ENCODE assay signal across 9 cellular contexts in the genomic region with DNA sequence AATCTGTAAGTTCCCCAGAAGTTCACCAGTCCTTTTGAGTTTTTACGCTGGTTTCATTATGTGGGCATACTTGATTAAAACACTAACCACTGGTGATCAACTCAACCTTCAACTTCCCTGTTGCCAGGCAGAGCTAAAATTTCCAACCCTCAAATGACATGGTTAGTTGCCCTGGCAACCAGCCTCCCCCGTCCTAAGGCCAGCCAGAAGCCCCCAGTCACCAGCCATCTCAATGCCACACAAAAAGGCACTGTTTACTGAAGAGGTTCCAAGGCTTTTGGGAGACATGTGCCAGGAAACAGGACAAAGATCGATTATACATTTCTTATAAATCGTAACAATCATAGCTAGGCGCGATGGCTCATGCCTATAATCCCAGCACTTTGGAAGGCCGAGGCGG. TPM values are rescaled to one million over a fixed set of nuclear protein-coding genes. Genes with fewer than 3 reads are reported as not detected.
DNase-seq lines count a peak whose midpoint lies in the region; ATAC-seq and TF ChIP-seq lines count a peak whose summit lies in the region.
"Had no signal": no experiment of that assay in that cellular context is flagged by ENCODE, and none has a peak within 500 bp of the region (broad histone marks: within the 10 kb centered on the region; RNA-seq: fewer than 3 reads in every experiment).

No MANE protein-coding gene starts in this region.

- H3K4me3 ChIP-seq in HUES48 (ENCODE audit: low read depth, low read length) (peak overlapping the region; percentile 99), iPS-11a (ENCODE audit: low read depth, low read length) (peak overlapping the region; percentile 96), sigmoid colon (peak overlapping the region in 3 of 4 donors; percentile 62 to 74 (median 74))

- no peak overlapping the region for H3K27ac Mint-ChIP-seq in activated T-helper 1 cell treated with anti-CD3 and anti-CD28 coated beads, Interleukin-12 subunit alpha, Interleukin-12 subunit beta, Interleukin-2, Interleukin-4 antibody, amounts not matched to agents 30 ng/mL and 10 ng/mL and 1 ng/mL, durations not matched to agents 14 hours and 24 hours and 36 hours

- H3K4me1 Mint-ChIP-seq in activated T-helper 1 cell treated with anti-CD3 and anti-CD28 coated beads, Interleukin-12 subunit alpha, Interleukin-12 subunit beta, Interleukin-2, Interleukin-4 antibody, amounts not matched to agents 30 ng/mL and 10 ng/mL and 1 ng/mL, durations not matched to agents 14 hours and 24 hours and 36 hours (ENCODE audit: low read depth) = peaks cover 21% of the 10 kb centered on the region

- peak overlapping the region; percentile 98 for H3K4me3 Mint-ChIP-seq in activated T-helper 1 cell treated with anti-CD3 and anti-CD28 coated beads, Interleukin-12 subunit alpha, Interleukin-12 subunit beta, Interleukin-2, Interleukin-4 antibody, amounts not matched to agents 30 ng/mL and 10 ng/mL and 1 ng/mL, durations not matched to agents 14 hours and 24 hours and 36 hours

- intact Hi-C loops in activated T-helper 1 cell treated with anti-CD3 and anti-CD28 coated beads, Interleukin-12 subunit alpha, Interleukin-12 subunit beta, Interleukin-2, Interleukin-4 antibody, amounts not matched to agents 30 ng/mL and 10 ng/mL and 1 ng/mL, durations not matched to agents 14 hours and 24 hours and 36 hours (cut with micrococcal nuclease) = no loop called here
- intact Hi-C loops in sigmoid colon (cut with DNase I) = loop anchor here (5.0 kb wide), 1 partner anchor 84 kb away; a partner anchor contains a TSS

- H3K4me1 ChIP-seq in HUES48 (ENCODE audit: control insufficient read depth, insufficient read depth, low read length) (peaks cover 27% of the 10 kb centered on the region), sigmoid colon (peaks cover 0 to 15% (median 12%) of the 10 kb centered on the region in 4 donors)

- 85 to 91% methylated on average over 8 of the region's 8 CpGs for WGBS in sigmoid colon, 2 donors

- no peak overlapping the region for H3K27ac ChIP-seq in HUES48 (ENCODE audit: low read depth, low read length)
- H3K27ac ChIP-seq in sigmoid colon = peak overlapping the region in 2 of 4 donors; percentile 87 to 89
- H3K27ac ChIP-seq: epithelial cell of prostate had no signal

- no peak for DNase-seq in activated T-helper 1 cell treated with anti-CD3 and anti-CD28 coated beads, Interleukin-12 subunit alpha, Interleukin-12 subunit beta, Interleukin-2, Interleukin-4 antibody, amounts not matched to agents 30 ng/mL and 10 ng/mL and 1 ng/mL, durations not matched to agents 14 hours and 24 hours and 36 hours (ENCODE audit: low spot score)
- DNase-seq in sigmoid colon = no peak
- no peak for DNase-seq in NCI-H187 treated with DMSO at 0.1 percent for 48 hours (lab: John Stamatoyannopoulos, UW)
- no peak for DNase-seq in AG20443 (ENCODE audit: low spot score)
- DNase-seq: occipital lobe had no signal

- peaks cover 43% of the 10 kb centered on the region for H3K9me3 ChIP-seq in HUES48 (ENCODE audit: control insufficient read depth, insufficient read depth, low read length)
- peaks cover 0 to 38% (median 2%) of the 10 kb centered on the region in 4 donors for H3K9me3 ChIP-seq in sigmoid colon

- ATAC-seq in GM21528 (IDR thresholded peaks at IDR 0.05; ENCODE audit: low FRiP score, unreplicated experiment) = no peak

- no peak for TF ChIP-seq EP300 in sigmoid colon (IDR thresholded peaks at IDR 0.05)

- peaks cover 3% of the 10 kb centered on the region for H3K27me3 Mint-ChIP-seq in activated T-helper 1 cell treated with anti-CD3 and anti-CD28 coated beads, Interleukin-12 subunit alpha, Interleukin-12 subunit beta, Interleukin-2, Interleukin-4 antibody, amounts not matched to agents 30 ng/mL and 10 ng/mL and 1 ng/mL, durations not matched to agents 14 hours and 24 hours and 36 hours (ENCODE audit: insufficient read depth)

- peak overlapping the region; percentile 1; the same call in 1 of the 2 replicates for H3K9ac ChIP-seq in HUES48 (ENCODE audit: low read depth, low read length)

- H3K9me3 Mint-ChIP-seq in activated T-helper 1 cell treated with anti-CD3 and anti-CD28 coated beads, Interleukin-12 subunit alpha, Interleukin-12 subunit beta, Interleukin-2, Interleukin-4 antibody, amounts not matched to agents 30 ng/mL and 10 ng/mL and 1 ng/mL, durations not matched to agents 14 hours and 24 hours and 36 hours = peaks cover 53% of the 10 kb centered on the region

- no peak for TF ChIP-seq CTCF in sigmoid colon (IDR thresholded peaks at IDR 0.05)

- TF ChIP-seq POLR2A in sigmoid colon (IDR thresholded peaks at IDR 0.05) = no peak

- H3K27me3 ChIP-seq in HUES48 (ENCODE audit: control insufficient read depth, insufficient read depth, low read length) (no peaks in the 10 kb centered on the region), sigmoid colon (peaks cover 0 to 14% (median 0%) of the 10 kb centered on the region in 3 donors)

- H3K36me3 ChIP-seq in HUES48 (ENCODE audit: control insufficient read depth, insufficient read depth, low read length) (peaks cover 50% of the 10 kb centered on the region), sigmoid colon (peaks cover 0 to 29% (median 19%) of the 10 kb centered on the region in 4 donors)

- peaks cover 49% of the 10 kb centered on the region for H3K36me3 Mint-ChIP-seq in activated T-helper 1 cell treated with anti-CD3 and anti-CD28 coated beads, Interleukin-12 subunit alpha, Interleukin-12 subunit beta, Interleukin-2, Interleukin-4 antibody, amounts not matched to agents 30 ng/mL and 10 ng/mL and 1 ng/mL, durations not matched to agents 14 hours and 24 hours and 36 hours (ENCODE audit: low read depth)

RNA-seq across cellular contexts. Expression of a gene that starts 1.6 kb away (rescaled TPM):
- 10.5 and 12.3 TPM in 2 replicates for total RNA-seq in activated T-helper 1 cell treated with anti-CD3 and anti-CD28 coated beads, Interleukin-12 subunit alpha, Interleukin-12 subunit beta, Interleukin-2, Interleukin-4 antibody, amounts not matched to agents 30 ng/mL and 10 ng/mL and 1 ng/mL, durations not matched to agents 14 hours and 24 hours and 36 hours
- total RNA-seq in sigmoid colon = 10 to 100 TPM; 10.5 to 14.6 (median 12.1) TPM
- 1 to 10 TPM; 2.3 to 5.1 (median 2.4) TPM for polyA plus RNA-seq in sigmoid colon

RNA-seq across cellular contexts. Expression of a gene that starts 15.4 kb away (rescaled TPM):
- 4.4 and 6.3 TPM in 2 replicates for total RNA-seq in activated T-helper 1 cell treated with anti-CD3 and anti-CD28 coated beads, Interleukin-12 subunit alpha, Interleukin-12 subunit beta, Interleukin-2, Interleukin-4 antibody, amounts not matched to agents 30 ng/mL and 10 ng/mL and 1 ng/mL, durations not matched to agents 14 hours and 24 hours and 36 hours
- total RNA-seq in sigmoid colon = 10 to 100 TPM; 21.7 to 28.0 (median 23.4) TPM
- 1 to 10 TPM; 2.8 to 9.6 (median 6.6) TPM for polyA plus RNA-seq in sigmoid colon

RNA-seq across cellular contexts. Expression of a gene that starts 24.1 kb away (rescaled TPM):
- 3.1 and 3.8 TPM in 2 replicates for total RNA-seq in activated T-helper 1 cell treated with anti-CD3 and anti-CD28 coated beads, Interleukin-12 subunit alpha, Interleukin-12 subunit beta, Interleukin-2, Interleukin-4 antibody, amounts not matched to agents 30 ng/mL and 10 ng/mL and 1 ng/mL, durations not matched to agents 14 hours and 24 hours and 36 hours
- 1 to 10 TPM; 2.4 to 8.1 (median 5.9) TPM for total RNA-seq in sigmoid colon
- polyA plus RNA-seq in sigmoid colon = 1 to 10 TPM; 2.8 to 7.8 (median 3.0) TPM
